In genomic region chr14:24431569-24432258, GRCh38 we compare ENCODE assay signal across 8 cellular contexts. TPM values are rescaled to one million over a fixed set of nuclear protein-coding genes. Genes with fewer than 3 reads are reported as not detected.
DNase-seq lines count a peak whose midpoint lies in the region.

No MANE protein-coding gene starts in this region.

- H3K4me1 ChIP-seq in HAP-1, result peaks cover 13% of the 10 kb centered on the region

- peaks cover 23% of the 10 kb centered on the region for H3K36me3 ChIP-seq in HAP-1 (replicated peaks)
- peaks cover 26% of the 10 kb centered on the region for H3K36me3 ChIP-seq in MG63

- H3K9me3 ChIP-seq in HAP-1, result no peaks in the 10 kb centered on the region
- no peaks in the 10 kb centered on the region for H3K9me3 ChIP-seq in MG63

- H3K4me3 ChIP-seq in HAP-1 (no peak overlapping the region; the same call in 1 of the 2 replicates), MG63 (peak overlapping the region; percentile 74)

- in situ Hi-C loops in HAP-1 (cut with MboI; ENCODE audit: low sequenced_read_pairs), result loop anchor here (5.0 kb wide), 2 partner anchors 99 to 189 kb away; partner anchors contain the start of gene TINF2

- H3K27me3 ChIP-seq in HAP-1 (ENCODE audit: low read depth) (no peaks in the 10 kb centered on the region), MG63 (no peaks in the 10 kb centered on the region)

- peak; percentile 65 for DNase-seq in GF-D8 (lab: John Stamatoyannopoulos, UW)
- DNase-seq in HAP-1 (ENCODE audit: low spot score in 2 of 2), result peak; percentile 92 to 97
- peak; percentile 86 for DNase-seq in MG63
- DNase-seq in SIG-M5 (lab: John Stamatoyannopoulos, UW), result peak; percentile 25
- peak; percentile 89 for DNase-seq in activated gamma-delta T cell treated with Interleukin-2 at 50 U/mL for 16 hours
- peak; percentile 88 for DNase-seq in foreskin melanocyte
- peak; percentile 72 for DNase-seq in occipital lobe (lab: John Stamatoyannopoulos, UW)
- DNase-seq in superior temporal gyrus (ENCODE audit: extremely low spot score), result peak; percentile 77

RNA-seq across cellular contexts. Expression of gene KHNYN, which starts 2.0 kb away (rescaled TPM):
- 19.1 and 30.7 TPM in 2 replicates for total RNA-seq in MG63 (2014; rRNA removed; shearing (Covaris generic); ENCODE audit: low replicate concordance)
- total RNA-seq in occipital lobe, result 16.7 TPM

RNA-seq across cellular contexts. Expression of gene CBLN3, which starts 2.2 kb away (rescaled TPM):
- total RNA-seq in MG63 (2014; rRNA removed; shearing (Covaris generic); ENCODE audit: low replicate concordance), result 2.0 TPM in 1 of 2 replicates, not detected in the other
- 0.47 TPM for total RNA-seq in occipital lobe

RNA-seq across cellular contexts. Expression of gene SDR39U1, which starts 10.9 kb away (rescaled TPM):
- total RNA-seq in MG63 (2014; rRNA removed; shearing (Covaris generic); ENCODE audit: low replicate concordance), result 16.8 and 32.0 TPM in 2 replicates
- 17.0 TPM for total RNA-seq in occipital lobe

RNA-seq across cellular contexts. Expression of gene NYNRIN, which starts 32.9 kb away (rescaled TPM):
- 0.30 TPM in 1 of 2 replicates, not detected in the other for total RNA-seq in MG63 (2014; rRNA removed; shearing (Covaris generic); ENCODE audit: low replicate concordance)
- total RNA-seq in occipital lobe, result 15.0 TPM

Comparison
In these comparisons a context has a peak if more than half of its experiments do, and no peak if none do; other contexts are left out.
1. DNase-seq: peak in every context shown above with its lines; median percentile 94 in HAP-1; 89 in activated gamma-delta T cell treated with Interleukin-2 at 50 U/mL for 16 hours; 88 in foreskin melanocyte; 86 in MG63; 77 in superior temporal gyrus; 72 in occipital lobe; 65 in GF-D8; 25 in SIG-M5.